30 cellular contexts compared by ENCODE assay signal in the genomic region with DNA sequence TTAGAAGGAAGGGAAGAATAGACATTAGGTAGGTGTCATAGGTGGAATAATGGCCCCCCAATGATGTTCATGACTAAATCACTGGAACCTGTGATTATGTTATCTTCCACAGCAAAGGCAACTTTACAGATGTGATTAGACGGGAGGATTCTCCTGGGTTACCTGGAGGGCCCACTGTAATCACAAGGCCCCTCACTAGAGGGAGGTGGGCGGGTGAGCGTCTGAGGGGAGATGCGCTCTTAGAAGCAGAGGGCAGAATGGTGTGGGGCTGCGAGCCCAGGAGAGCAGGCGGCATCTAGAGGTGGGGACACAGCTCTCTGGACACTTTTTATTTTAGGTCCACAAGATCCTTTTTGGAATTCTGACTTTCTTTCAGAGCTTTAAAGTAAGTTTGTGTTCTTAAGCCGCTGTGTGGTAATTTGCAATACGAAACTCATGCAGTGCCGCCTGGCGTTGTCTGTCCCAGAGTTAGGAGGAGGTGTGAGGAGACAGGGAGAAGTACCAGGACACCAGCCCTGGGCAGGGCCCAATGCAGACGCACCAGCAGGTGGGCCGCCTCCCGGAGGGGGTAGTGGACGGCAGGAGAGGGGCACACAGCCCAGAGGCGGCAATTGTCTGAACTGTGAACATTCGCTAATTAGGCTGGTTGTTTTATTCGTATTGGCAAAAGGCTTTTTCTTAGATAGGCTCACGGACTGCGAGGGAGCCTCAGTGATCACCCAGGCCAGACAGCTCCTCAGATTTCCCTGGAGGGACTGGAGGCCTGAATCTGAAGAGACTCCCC.
"Had no signal": no experiment of that assay in that cellular context is flagged by ENCODE, and none has a peak within 500 bp of the region (broad histone marks: within the 10 kb centered on the region; RNA-seq: fewer than 3 reads in every experiment).

No MANE protein-coding gene starts in this region.

- H3K27me3 ChIP-seq: ovary, right atrium auricular region, right lobe of liver, tibial nerve, upper lobe of left lung, vagina had no signal

- H3K36me3 ChIP-seq: left lung, lower lobe of right lung, neutrophil, ovary, right atrium auricular region, right lobe of liver, tibial nerve, upper lobe of left lung, vagina had no signal

- ATAC-seq: left colon; left lung; lower lobe of right lung; mucosa of descending colon; naive thymus-derived CD4-positive, alpha-beta T cell; natural killer cell treated with Interleukin-12 subunit alpha and Interleukin-12 subunit beta and Interleukin-15 and Interleukin-18, amount 100 ng/mL, for 72 hours; right lobe of liver; stimulated activated memory B cell treated with anti-CD40 and anti-IgM and Interleukin-4, amounts not matched to agents 10 μg/mL and 1 μg/mL and 100 μg/mL, for 72 hours; stimulated activated naive CD8-positive, alpha-beta T cell treated with anti-CD3 and anti-CD28 coated beads, Interleukin-15, amount 100 ng/mL, for 72 hours had no signal

- DNase-seq: hypothalamus; immature natural killer cell; kidney; left colon; left lung; lower lobe of right lung; mammary epithelial cell; midbrain; mucosa of descending colon; naive thymus-derived CD4-positive, alpha-beta T cell; occipital lobe; ovary; right lobe of liver; stimulated activated CD4-positive, alpha-beta T cell treated with anti-CD3 and anti-CD28 coated beads, Interleukin-1b, Interleukin-23, amount 100 ng/mL, for 48 hours; stimulated activated CD4-positive, alpha-beta T cell treated with anti-CD3 and anti-CD28 coated beads, Interleukin-2, amount 100 ng/mL, for 48 hours; stimulated activated CD4-positive, alpha-beta T cell treated with anti-CD3 and anti-CD28 coated beads, Interleukin-4, amount 100 ng/mL, for 4 hours; stimulated activated CD8-positive, alpha-beta memory T cell treated with anti-CD3 and anti-CD28 coated beads, Interleukin-4, amount 100 ng/mL, for 48 hours; stimulated activated naive CD4-positive, alpha-beta T cell treated with Interleukin-2 at 50 U/mL for 16 hours; stimulated activated naive CD8-positive, alpha-beta T cell treated with anti-CD3 and anti-CD28 coated beads, Interleukin-15, amount 100 ng/mL, for 72 hours; substantia nigra had no signal

- H3K27ac ChIP-seq: left lung, lower lobe of right lung, neutrophil, ovary, right atrium auricular region, right lobe of liver, tibial nerve, upper lobe of left lung, vagina had no signal

- FAIRE-seq: islet of Langerhans, kidney had no signal

- H3K4me3 ChIP-seq: left lung, lower lobe of right lung, mucosa of descending colon, ovary, right atrium auricular region, right lobe of liver, smooth muscle cell, tibial nerve, upper lobe of left lung, vagina had no signal

- H3K27ac Mint-ChIP-seq: naive thymus-derived CD4-positive, alpha-beta T cell; natural killer cell treated with Interleukin-12 subunit alpha and Interleukin-12 subunit beta and Interleukin-15 and Interleukin-18, amount 100 ng/mL, for 72 hours; progenitor cell of endocrine pancreas; stimulated activated memory B cell treated with anti-CD40 and anti-IgM and Interleukin-4, amounts not matched to agents 10 μg/mL and 1 μg/mL and 100 μg/mL, for 72 hours; stimulated activated naive CD8-positive, alpha-beta T cell treated with anti-CD3 and anti-CD28 coated beads, Interleukin-15, amount 100 ng/mL, for 72 hours had no signal

- H3K4me1 Mint-ChIP-seq: immature natural killer cell; stimulated activated memory B cell treated with anti-CD40 and anti-IgM and Interleukin-4, amounts not matched to agents 10 μg/mL and 1 μg/mL and 100 μg/mL, for 72 hours had no signal

- H3K4me1 ChIP-seq: left lung, lower lobe of right lung, right atrium auricular region, right lobe of liver, tibial nerve, upper lobe of left lung, vagina had no signal

- H3K9me3 ChIP-seq: left lung, lower lobe of right lung, mucosa of descending colon, neutrophil, ovary, right atrium auricular region, right lobe of liver, tibial nerve, upper lobe of left lung, vagina had no signal

- H3K4me2 ChIP-seq: smooth muscle cell had no signal

- H3K4me3 Mint-ChIP-seq: immature natural killer cell; naive thymus-derived CD4-positive, alpha-beta T cell; natural killer cell treated with Interleukin-12 subunit alpha and Interleukin-12 subunit beta and Interleukin-15 and Interleukin-18, amount 100 ng/mL, for 72 hours; stimulated activated memory B cell treated with anti-CD40 and anti-IgM and Interleukin-4, amounts not matched to agents 10 μg/mL and 1 μg/mL and 100 μg/mL, for 72 hours; stimulated activated naive CD8-positive, alpha-beta T cell treated with anti-CD3 and anti-CD28 coated beads, Interleukin-15, amount 100 ng/mL, for 72 hours had no signal

- H3K9me3 Mint-ChIP-seq: immature natural killer cell; naive thymus-derived CD4-positive, alpha-beta T cell; natural killer cell treated with Interleukin-12 subunit alpha and Interleukin-12 subunit beta and Interleukin-15 and Interleukin-18, amount 100 ng/mL, for 72 hours; stimulated activated naive CD8-positive, alpha-beta T cell treated with anti-CD3 and anti-CD28 coated beads, Interleukin-15, amount 100 ng/mL, for 72 hours had no signal

- H3K36me3 Mint-ChIP-seq: naive thymus-derived CD4-positive, alpha-beta T cell; natural killer cell treated with Interleukin-12 subunit alpha and Interleukin-12 subunit beta and Interleukin-15 and Interleukin-18, amount 100 ng/mL, for 72 hours; stimulated activated memory B cell treated with anti-CD40 and anti-IgM and Interleukin-4, amounts not matched to agents 10 μg/mL and 1 μg/mL and 100 μg/mL, for 72 hours had no signal
